ENCODE assay signal across 16 cellular contexts in genomic region chrX:133859860-133860259, GRCh38.
A peak's percentile ranks its signal among the peaks of the same experiment; 100 is the strongest.
DNase-seq lines count a peak whose midpoint lies in the region; ATAC-seq and TF ChIP-seq lines count a peak whose summit lies in the region.
"Had no signal": no experiment of that assay in that cellular context is flagged by ENCODE, and none has a peak within 500 bp of the region (broad histone marks: within the 10 kb centered on the region; RNA-seq: fewer than 3 reads in every experiment).

No MANE protein-coding gene starts in this region.

- DNase-seq in DMS153 (lab: John Stamatoyannopoulos, UW) (peak; percentile 32), NCI-H1436 (lab: John Stamatoyannopoulos, UW) (peak; percentile 53), MCF 10A (ENCODE audit: unreplicated experiment) (peak; percentile 49), mesothelial cell of epicardium (ENCODE audit: low spot score in 2 of 2, unreplicated experiment in 2 of 2) (no peak), dorsolateral prefrontal cortex (no peak)
- DNase-seq in activated CD8-positive, alpha-beta memory T cell treated with anti-CD3 and anti-CD28 coated beads, Interleukin-2, amount 50 U/mL, for 4 hours, result no peak
- DNase-seq: activated CD4-positive, alpha-beta T cell treated with anti-CD3 and anti-CD28 coated beads, Interleukin-2, amount 50 U/mL, for 4 hours; effector memory CD4-positive, alpha-beta T cell; OCI-M1; sigmoid colon; T-helper 2 cell; transverse colon had no signal

- TF ChIP-seq CTCF in MCF 10A (IDR thresholded peaks at IDR 0.05; ENCODE audit: unreplicated experiment), result no peak
- no peak for TF ChIP-seq CTCF in mesothelial cell of epicardium (IDR thresholded peaks at IDR 0.05; ENCODE audit: unreplicated experiment)
- no peak for TF ChIP-seq CTCF in dorsolateral prefrontal cortex (IDR thresholded peaks at IDR 0.05 in 54 of 56, conservative IDR thresholded peaks at IDR 0.05 in 2 of 56; ENCODE audit: low read depth in 1 of 56, partially characterized antibody in 56 of 56)

- H3K4me3 ChIP-seq in dorsolateral prefrontal cortex, result no peak overlapping the region
- H3K4me3 ChIP-seq: sigmoid colon, transverse colon had no signal

- CTCF ChIA-PET in MCF 10A (lab: Yijun Ruan, JAX), result interaction anchor here (0.9 kb wide), 1 partner anchor 67 kb away, joined by 4 read pairs; no protein-coding TSS in a partner anchor

- ATAC-seq in GM19395 (IDR thresholded peaks at IDR 0.05; ENCODE audit: unreplicated experiment) (no peak), HG03342 (IDR thresholded peaks at IDR 0.05; ENCODE audit: unreplicated experiment) (no peak)

- no peak overlapping the region for H3K27ac ChIP-seq in dorsolateral prefrontal cortex
- H3K27ac ChIP-seq: sigmoid colon, transverse colon had no signal

- BruUV-seq in MCF 10A (replicated peaks; lab: Mats Ljungman, UMichigan), result no TSS peak

- H3K4me1 Mint-ChIP-seq in MCF 10A (ENCODE audit: insufficient read depth, unreplicated experiment), result peaks cover 7% of the 10 kb centered on the region
- H3K4me1 Mint-ChIP-seq in mesothelial cell of epicardium, result peaks cover 41% of the 10 kb centered on the region
- H3K4me1 Mint-ChIP-seq: activated naive CD4-positive, alpha-beta T cell treated with anti-CD3 and anti-CD28 coated beads, Interleukin-2, amount 50 U/mL, for 24 hours; CD14-positive monocyte had no signal

- H3K9me3 Mint-ChIP-seq in MCF 10A (ENCODE audit: unreplicated experiment) (no peaks in the 10 kb centered on the region), mesothelial cell of epicardium (no peaks in the 10 kb centered on the region)
- H3K9me3 Mint-ChIP-seq: activated naive CD4-positive, alpha-beta T cell treated with anti-CD3 and anti-CD28 coated beads, Interleukin-2, amount 50 U/mL, for 24 hours had no signal

- POLR2A ChIA-PET in MCF 10A (lab: Yijun Ruan, JAX), result no interaction called here

- H3K27ac Mint-ChIP-seq in MCF 10A (ENCODE audit: low read depth, unreplicated experiment) (peak overlapping the region; percentile 58), mesothelial cell of epicardium (peak overlapping the region; percentile 91)
- H3K27ac Mint-ChIP-seq: activated naive CD4-positive, alpha-beta T cell treated with anti-CD3 and anti-CD28 coated beads, Interleukin-2, amount 50 U/mL, for 24 hours; CD14-positive monocyte had no signal

- H3K27me3 Mint-ChIP-seq in MCF 10A (ENCODE audit: insufficient read depth, unreplicated experiment), result peaks cover 63% of the 10 kb centered on the region
- H3K27me3 Mint-ChIP-seq in mesothelial cell of epicardium (ENCODE audit: low read depth), result no peaks in the 10 kb centered on the region
- H3K27me3 Mint-ChIP-seq: activated naive CD4-positive, alpha-beta T cell treated with anti-CD3 and anti-CD28 coated beads, Interleukin-2, amount 50 U/mL, for 24 hours had no signal

- H3K4me3 Mint-ChIP-seq in MCF 10A (ENCODE audit: unreplicated experiment), result no peak overlapping the region
- H3K4me3 Mint-ChIP-seq in mesothelial cell of epicardium, result no peak overlapping the region
- H3K4me3 Mint-ChIP-seq: activated naive CD4-positive, alpha-beta T cell treated with anti-CD3 and anti-CD28 coated beads, Interleukin-2, amount 50 U/mL, for 24 hours; CD14-positive monocyte had no signal

- intact Hi-C loops in MCF 10A (cut with micrococcal nuclease), result loop anchor here (10.0 kb wide), 1 partner anchor 165 kb away; no protein-coding TSS in a partner anchor
- intact Hi-C loops in dorsolateral prefrontal cortex (cut with DNase I), result no loop called here

- H3K27me3 ChIP-seq in dorsolateral prefrontal cortex, result peaks cover 0 to 83% (median 26%) of the 10 kb centered on the region in 45 donors
- H3K27me3 ChIP-seq: sigmoid colon, transverse colon had no signal

- no peaks in the 10 kb centered on the region for H3K36me3 Mint-ChIP-seq in MCF 10A (ENCODE audit: insufficient read depth, unreplicated experiment)
- H3K36me3 Mint-ChIP-seq in mesothelial cell of epicardium, result peaks cover 24% of the 10 kb centered on the region
- H3K36me3 Mint-ChIP-seq: activated naive CD4-positive, alpha-beta T cell treated with anti-CD3 and anti-CD28 coated beads, Interleukin-2, amount 50 U/mL, for 24 hours; CD14-positive monocyte had no signal

Comparison
In these comparisons a context has a peak if more than half of its experiments do, and no peak if none do; other contexts are left out.
1. DNase-seq: peak in DMS153 (single experiment), NCI-H1436 (single experiment) and MCF 10A (single experiment); none in mesothelial cell of epicardium (0 of 2), activated CD8-positive, alpha-beta memory T cell treated with anti-CD3 and anti-CD28 coated beads, Interleukin-2, amount 50 U/mL, for 4 hours (single experiment) and dorsolateral prefrontal cortex (0 of 10).